8 cellular contexts compared by ENCODE assay signal in the genomic region with DNA sequence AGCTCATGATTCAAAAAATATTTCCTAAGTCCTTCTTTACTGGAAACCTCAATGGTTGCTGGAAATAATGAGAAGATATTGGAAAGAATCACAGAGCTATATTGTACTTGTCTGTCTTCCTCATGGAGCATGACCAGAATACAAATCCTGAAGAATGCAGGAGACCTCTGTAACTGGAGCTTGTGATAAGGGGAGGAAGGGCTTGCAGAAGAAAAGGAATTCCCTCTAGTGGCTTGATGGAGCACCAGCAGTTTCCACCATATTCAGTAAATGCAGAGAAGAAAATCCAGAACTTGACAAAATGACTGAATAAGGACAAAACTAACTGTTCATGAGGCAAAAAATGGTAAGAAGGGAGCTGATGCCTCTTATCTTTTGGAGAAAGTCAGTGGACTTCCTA.
A peak's percentile ranks its signal among the peaks of the same experiment; 100 is the strongest.
DNase-seq lines count a peak whose midpoint lies in the region; ATAC-seq and TF ChIP-seq lines count a peak whose summit lies in the region.

No MANE protein-coding gene starts in this region.

- no peaks in the 10 kb centered on the region for H3K36me3 Mint-ChIP-seq in endothelial cell (ENCODE audit: low read depth, unreplicated experiment)

- H3K4me1 Mint-ChIP-seq in endothelial cell (ENCODE audit: unreplicated experiment), result no peaks in the 10 kb centered on the region

- H3K4me3 Mint-ChIP-seq in endothelial cell (ENCODE audit: unreplicated experiment), result no peak overlapping the region

- H3K27ac ChIP-seq in psoas muscle, result no peak overlapping the region

- DNase-seq in AG08395 (ENCODE audit: low spot score) (peak; percentile 5), NCI-H226 (peak; percentile 60), endothelial cell (ENCODE audit: low spot score) (no peak), psoas muscle (no peak), NCI-H1092 (lab: John Stamatoyannopoulos, UW) (no peak), AG08396 (ENCODE audit: low spot score) (no peak)

- H3K27ac Mint-ChIP-seq in endothelial cell (ENCODE audit: unreplicated experiment), result no peak overlapping the region

- H3K27me3 ChIP-seq in psoas muscle (ENCODE audit: insufficient read depth in 3 of 3, low read length in 2 of 3), result no peaks in the 10 kb centered on the region

- H3K36me3 ChIP-seq in psoas muscle (ENCODE audit: insufficient read depth in 1 of 2, low read depth in 1 of 2), result no peaks in the 10 kb centered on the region

- H3K4me1 ChIP-seq in psoas muscle, result no peaks in the 10 kb centered on the region

- peak; percentile 72 for ATAC-seq in GM21360 (IDR thresholded peaks at IDR 0.05; ENCODE audit: unreplicated experiment)
- no peak for ATAC-seq in psoas muscle
- no peak for ATAC-seq in GM18867 (IDR thresholded peaks at IDR 0.05; ENCODE audit: unreplicated experiment)

- no peaks in the 10 kb centered on the region for H3K27me3 Mint-ChIP-seq in endothelial cell (ENCODE audit: unreplicated experiment)

- no peak overlapping the region for H3K4me3 ChIP-seq in psoas muscle

- TF ChIP-seq CTCF in endothelial cell (IDR thresholded peaks at IDR 0.05; ENCODE audit: unreplicated experiment), result peak; percentile 81
- peak; percentile 15 for TF ChIP-seq CTCF in psoas muscle (IDR thresholded peaks at IDR 0.05)

- intact Hi-C loops in psoas muscle (cut with DNase I), result no loop called here

- no peaks in the 10 kb centered on the region for H3K9me3 Mint-ChIP-seq in endothelial cell (ENCODE audit: unreplicated experiment)

- no peaks in the 10 kb centered on the region for H3K9me3 ChIP-seq in psoas muscle

Comparison
In these comparisons a context has a peak if more than half of its experiments do, and no peak if none do; other contexts are left out.
1. DNase-seq: peak in AG08395 (single experiment) and NCI-H226 (single experiment); none in endothelial cell (single experiment), psoas muscle (0 of 2), NCI-H1092 (single experiment) and AG08396 (single experiment).